ENCODE assay signal across 8 cellular contexts in genomic region chr18:37299471-37300304, GRCh38.
DNase-seq lines count a peak whose midpoint lies in the region; ATAC-seq, FAIRE-seq and TF ChIP-seq lines count a peak whose summit lies in the region.

No MANE protein-coding gene starts in this region.

- FAIRE-seq in A549 (lab: Jason Lieb, UNC), result no peak

- no peaks in the 10 kb centered on the region for H3K36me3 ChIP-seq in esophagus squamous epithelium
- H3K36me3 ChIP-seq in spleen, result no peaks in the 10 kb centered on the region
- no peaks in the 10 kb centered on the region for H3K36me3 ChIP-seq in naive thymus-derived CD4-positive, alpha-beta T cell (ENCODE audit: control insufficient read depth in 2 of 3, insufficient read depth in 3 of 3, low read length in 3 of 3)

- TF ChIP-seq POLR2A in A549 (IDR thresholded peaks at IDR 0.05; ENCODE audit: low read length) (no peak), esophagus squamous epithelium (IDR thresholded peaks at IDR 0.05) (no peak), spleen (IDR thresholded peaks at IDR 0.05) (no peak)

- H3K27me3 ChIP-seq in esophagus squamous epithelium (no peaks in the 10 kb centered on the region), spleen (replicated peaks in 1 of 7) (no peaks in the 10 kb centered on the region)
- H3K27me3 ChIP-seq in naive thymus-derived CD4-positive, alpha-beta T cell (ENCODE audit: control insufficient read depth in 2 of 2, insufficient read depth in 2 of 2, low read length in 2 of 2), result no peaks in the 10 kb centered on the region

- H3K27ac ChIP-seq in A549 (peak overlapping the region; percentile 78 to 90), esophagus squamous epithelium (no peak overlapping the region), spleen (no peak overlapping the region)
- H3K27ac ChIP-seq in naive thymus-derived CD4-positive, alpha-beta T cell (ENCODE audit: low read depth, low read length), result no peak overlapping the region

- ATAC-seq in A549, result peak; percentile 93 to 95
- ATAC-seq in GM21360 (IDR thresholded peaks at IDR 0.05; ENCODE audit: unreplicated experiment), result peak; percentile 80
- no peak for ATAC-seq in naive thymus-derived CD4-positive, alpha-beta T cell

- peak overlapping the region; percentile 77 for H3K4me2 ChIP-seq in A549

- H3K9me3 ChIP-seq in A549 (no peaks in the 10 kb centered on the region), esophagus squamous epithelium (no peaks in the 10 kb centered on the region), spleen (no peaks in the 10 kb centered on the region)
- H3K9me3 ChIP-seq in naive thymus-derived CD4-positive, alpha-beta T cell (ENCODE audit: control insufficient read depth in 2 of 3, low read length in 3 of 3), result no peaks in the 10 kb centered on the region

- no peaks in the 10 kb centered on the region for H3K9me3 Mint-ChIP-seq in nephron
- peaks cover 0 to 1% (median 0%) of the 10 kb centered on the region in 11 donors for H3K9me3 Mint-ChIP-seq in naive thymus-derived CD4-positive, alpha-beta T cell

- H3K4me3 ChIP-seq in A549, result no peak overlapping the region
- no peak overlapping the region for H3K4me3 ChIP-seq in esophagus squamous epithelium
- no peak overlapping the region for H3K4me3 ChIP-seq in spleen
- no peak overlapping the region for H3K4me3 ChIP-seq in naive thymus-derived CD4-positive, alpha-beta T cell (ENCODE audit: low read length)

- no peak for TF ChIP-seq EP300 in A549 (IDR thresholded peaks at IDR 0.05)

- H3K4me3 Mint-ChIP-seq in nephron, result peak overlapping the region; percentile 13 to 36 (median 15)
- H3K4me3 Mint-ChIP-seq in naive thymus-derived CD4-positive, alpha-beta T cell, result no peak overlapping the region

- no peaks in the 10 kb centered on the region for H3K36me3 Mint-ChIP-seq in nephron (ENCODE audit: low read depth)
- H3K36me3 Mint-ChIP-seq in naive thymus-derived CD4-positive, alpha-beta T cell, result no peaks in the 10 kb centered on the region

- CTCF ChIA-PET in A549 (lab: Yijun Ruan, JAX), result interaction anchor here (0.7 to 0.9 kb wide), 2 partner anchors 17 to 23 kb away, joined by 3 to 4 read pairs; no protein-coding TSS in a partner anchor
- CTCF ChIA-PET in naive thymus-derived CD4-positive, alpha-beta T cell (lab: Charles Lee), result no interaction called here

- TF ChIP-seq RAD21 in A549 (conservative IDR thresholded peaks at IDR 0.05 in 1 of 2, IDR thresholded peaks at IDR 0.05 in 1 of 2), result no peak

- H3K4me1 Mint-ChIP-seq in nephron, result peaks cover 55% of the 10 kb centered on the region
- H3K4me1 Mint-ChIP-seq in naive thymus-derived CD4-positive, alpha-beta T cell, result no peaks in the 10 kb centered on the region

- peaks cover 17% of the 10 kb centered on the region for H3K4me1 ChIP-seq in A549
- H3K4me1 ChIP-seq in esophagus squamous epithelium, result peaks cover 0 to 14% (median 8%) of the 10 kb centered on the region in 3 donors
- H3K4me1 ChIP-seq in spleen, result peaks cover 0 to 6% (median 0%) of the 10 kb centered on the region in 6 donors
- no peaks in the 10 kb centered on the region for H3K4me1 ChIP-seq in naive thymus-derived CD4-positive, alpha-beta T cell (ENCODE audit: control insufficient read depth in 2 of 2, insufficient read depth in 2 of 2, low read length in 2 of 2)

- H3K27me3 Mint-ChIP-seq in nephron (ENCODE audit: low read depth), result peaks cover 8% of the 10 kb centered on the region
- H3K27me3 Mint-ChIP-seq in naive thymus-derived CD4-positive, alpha-beta T cell, result peaks cover 0 to 11% (median 4%) of the 10 kb centered on the region in 5 donors

- TF ChIP-seq CTCF in A549 (IDR thresholded peaks at IDR 0.05) (no peak), esophagus squamous epithelium (IDR thresholded peaks at IDR 0.05) (no peak), nephron (IDR thresholded peaks at IDR 0.05; ENCODE audit: unreplicated experiment in 3 of 3) (no peak), spleen (IDR thresholded peaks at IDR 0.05 in 8 of 11, conservative IDR thresholded peaks at IDR 0.05 in 3 of 11) (no peak)

- POLR2A ChIA-PET in A549 (lab: Yijun Ruan, JAX), result no interaction called here
- POLR2A ChIA-PET in naive thymus-derived CD4-positive, alpha-beta T cell (lab: Charles Lee), result no interaction called here

- WGBS in A549 (ENCODE audit: missing lambda C conversion rate), result 24% methylated on average over 6 of the region's 10 CpGs
- 22 to 41% methylated on average over 4 to 7 of the region's 10 CpGs for WGBS in esophagus squamous epithelium, 2 donors
- WGBS in spleen, 5 donors, result 53 to 63% (median 56%) methylated on average over 10 of the region's 10 CpGs

- peak; percentile 69 to 92 for DNase-seq in A549 (ENCODE audit: low read depth in 1 of 2, low spot score in 1 of 2)
- DNase-seq in LHCN-M2 (ENCODE audit: low read depth), result peak; percentile 95
- peak; percentile 94 for DNase-seq in RPMI7951 (ENCODE audit: low read depth)
- DNase-seq in esophagus squamous epithelium (lab: John Stamatoyannopoulos, UW), result peak; percentile 3
- no peak for DNase-seq in spleen
- no peak for DNase-seq in naive thymus-derived CD4-positive, alpha-beta T cell

- intact Hi-C loops in esophagus squamous epithelium (cut with DNase I) (no loop called here), spleen (cut with DNase I; ENCODE audit: low total_unique reads) (no loop called here)
- intact Hi-C loops in naive thymus-derived CD4-positive, alpha-beta T cell (cut with micrococcal nuclease), result no loop called here

- peak overlapping the region; percentile 96 to 99 (median 98) for H3K27ac Mint-ChIP-seq in nephron
- H3K27ac Mint-ChIP-seq in naive thymus-derived CD4-positive, alpha-beta T cell, result no peak overlapping the region

TF ChIP-seq in A549, 52 proteins besides CTCF, POLR2A, EP300 and RAD21:
- TF ChIP-seq RCOR1 (IDR thresholded peaks at IDR 0.05; ENCODE audit: low read depth, low read length) (no peak), SREBF2 (IDR thresholded peaks at IDR 0.05) (no peak), CHD2 (IDR thresholded peaks at IDR 0.05; ENCODE audit: low read length, partially characterized antibody) (peak; percentile 37), JUN (IDR thresholded peaks at IDR 0.05) (peak in 1 of 2 experiments; percentile 28; a peak in 1 of 5 replicates), JUNB (IDR thresholded peaks at IDR 0.05) (peak; percentile 43), MAX (IDR thresholded peaks at IDR 0.05) (peak; percentile 53; the same call in 1 of the 2 replicates), ZFP36 (IDR thresholded peaks at IDR 0.05; ENCODE audit: borderline replicate concordance, partially characterized antibody) (peak; percentile 33), FOSL2 (IDR thresholded peaks at IDR 0.05) (peak; percentile 49; the same call in 1 of the 2 replicates), FOSL2 (CRISPR knock-in tag; IDR thresholded peaks at IDR 0.05) (peak; percentile 86), MYC (IDR thresholded peaks at IDR 0.05; ENCODE audit: borderline replicate concordance, low read length) (peak; percentile 56; the same call in 1 of the 2 replicates), EHMT2 (IDR thresholded peaks at IDR 0.05; ENCODE audit: low read depth) (no peak), KDM1A (IDR thresholded peaks at IDR 0.05; ENCODE audit: low read depth) (no peak), CEBPB (IDR thresholded peaks at IDR 0.05) (peak; percentile 28 to 48; a peak in 2 of 4 replicates), HDAC2 (IDR thresholded peaks at IDR 0.05) (no peak), RNF2 (IDR thresholded peaks at IDR 0.05; ENCODE audit: borderline replicate concordance, low read depth) (no peak)
TF ChIP-seq in A549: peak in this region for 8.

Comparison
In these comparisons a context has a peak if more than half of its experiments do, and no peak if none do; other contexts are left out.
1. DNase-seq: peak in A549 (2 of 2), LHCN-M2 (single experiment), RPMI7951 (single experiment) and esophagus squamous epithelium (single experiment); none in spleen (single experiment) and naive thymus-derived CD4-positive, alpha-beta T cell (0 of 9).
2. H3K27ac ChIP-seq: peak in A549 (2 of 2); none in esophagus squamous epithelium (0 of 4), spleen (0 of 8) and naive thymus-derived CD4-positive, alpha-beta T cell (single experiment).
3. H3K27ac Mint-ChIP-seq: peak in nephron (3 of 3); none in naive thymus-derived CD4-positive, alpha-beta T cell (0 of 9).
4. H3K4me3 Mint-ChIP-seq: peak in nephron (3 of 3); none in naive thymus-derived CD4-positive, alpha-beta T cell (0 of 10).